Comparison of ENCODE assay signal across 20 cellular contexts in the genomic region with DNA sequence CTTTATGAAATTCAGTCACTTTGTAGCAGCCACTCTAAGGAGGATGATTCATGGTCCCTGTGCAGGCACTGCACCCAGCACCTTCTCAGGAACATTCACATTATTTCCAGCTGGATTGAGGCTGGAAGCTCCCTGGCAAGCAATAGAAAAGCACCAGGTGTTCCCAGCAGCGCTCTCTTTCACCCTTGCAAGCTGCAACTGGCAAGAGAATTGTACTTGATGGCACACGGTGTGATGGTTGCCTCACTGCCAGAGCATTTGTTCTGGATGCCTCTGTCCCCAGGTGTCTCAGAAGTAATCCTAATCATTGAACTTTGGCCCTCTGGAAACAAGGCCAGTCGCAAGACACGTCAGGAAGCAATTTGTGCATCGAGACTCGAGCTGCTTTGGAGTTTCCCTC. TPM values are rescaled to one million over a fixed set of nuclear protein-coding genes. Genes with fewer than 3 reads are reported as not detected.
DNase-seq lines count a peak whose midpoint lies in the region; ATAC-seq and TF ChIP-seq lines count a peak whose summit lies in the region.
"Had no signal": no experiment of that assay in that cellular context is flagged by ENCODE, and none has a peak within 500 bp of the region (broad histone marks: within the 10 kb centered on the region; RNA-seq: fewer than 3 reads in every experiment).

No MANE protein-coding gene starts in this region.

- H3K9ac ChIP-seq in colonic mucosa (ENCODE audit: low read depth in 2 of 2, low read length in 2 of 2) = peak overlapping the region in 1 of 2 donors; percentile 29

- intact Hi-C loops in Caco-2 (cut with micrococcal nuclease; ENCODE audit: unreplicated experiment) = loop anchor here (1.0 to 5.0 kb wide), 3 partner anchors 20 to 201 kb away; a partner anchor contains a TSS
- intact Hi-C loops in colonic mucosa (cut with DNase I) = no loop called here

- H3K4me1 Mint-ChIP-seq in Caco-2 (ENCODE audit: low read depth, unreplicated experiment) = peaks cover 45% of the 10 kb centered on the region
- H3K4me1 Mint-ChIP-seq: naive thymus-derived CD8-positive, alpha-beta T cell had no signal

- DNase-seq in Caco-2 (peak; percentile 59 to 71), NCI-H2171 (lab: John Stamatoyannopoulos, UW) (peak; percentile 10), colonic mucosa (peak; percentile 61), occipital lobe (lab: John Stamatoyannopoulos, UW) (peak; percentile 15), DMS153 (lab: John Stamatoyannopoulos, UW) (no peak)
- DNase-seq in activated naive CD4-positive, alpha-beta T cell treated with Interleukin-2 at 50 U/mL for 16 hours = no peak
- DNase-seq: activated CD4-positive, alpha-beta T cell treated with anti-CD3 and anti-CD28 coated beads, Interleukin-2, amount 10 ng/mL, durations not matched to agents 24 days and 14 days; activated CD8-positive, alpha-beta memory T cell treated with anti-CD3 and anti-CD28 coated beads, Interleukin-2, amount 10 ng/mL, durations not matched to agents 7 days and 5 days; cortex of kidney; naive thymus-derived CD8-positive, alpha-beta T cell; NCI-H1930; NCI-H526 treated with DMSO at 0.1 percent for 48 hours; ovary; sigmoid colon; SJCRH30; testis had no signal

- BruUV-seq in Caco-2 (replicated peaks; lab: Mats Ljungman, UMichigan) = no TSS peak

- peaks cover 18% of the 10 kb centered on the region for H3K36me3 Mint-ChIP-seq in Caco-2 (ENCODE audit: insufficient read depth, unreplicated experiment)

- no peaks in the 10 kb centered on the region for H3K9me3 Mint-ChIP-seq in Caco-2 (ENCODE audit: unreplicated experiment)

- POLR2A ChIA-PET in Caco-2 (lab: Charles Lee) = no interaction called here

- H3K4me1 ChIP-seq in Caco-2 = peaks cover 43% of the 10 kb centered on the region
- H3K4me1 ChIP-seq in colonic mucosa = no peaks in the 10 kb centered on the region
- H3K4me1 ChIP-seq: SJCRH30, testis had no signal

- H3K36me3 ChIP-seq in Caco-2 (ENCODE audit: control insufficient read depth, insufficient read depth, low read length) (no peaks in the 10 kb centered on the region), colonic mucosa (no peaks in the 10 kb centered on the region)
- H3K36me3 ChIP-seq: ovary, sigmoid colon, SJCRH30 had no signal

- H3K4me3 ChIP-seq in Caco-2 (ENCODE audit: low read depth, low read length) (no peak overlapping the region), colonic mucosa (no peak overlapping the region)
- H3K4me3 ChIP-seq: ovary, sigmoid colon, SJCRH30, testis had no signal

- H3K9me3 ChIP-seq in Caco-2 (peaks cover 3% of the 10 kb centered on the region; the same call in 1 of the 2 replicates), colonic mucosa (no peaks in the 10 kb centered on the region)
- H3K9me3 ChIP-seq: ovary, sigmoid colon, testis had no signal

- no peaks in the 10 kb centered on the region for H3K27me3 ChIP-seq in Caco-2 (replicated peaks; ENCODE audit: control insufficient read depth, insufficient read depth, low read length)
- no peaks in the 10 kb centered on the region for H3K27me3 ChIP-seq in colonic mucosa
- H3K27me3 ChIP-seq: ovary, sigmoid colon, SJCRH30, testis had no signal

- H3K27ac Mint-ChIP-seq in Caco-2 (ENCODE audit: unreplicated experiment) = peak overlapping the region; percentile 84
- H3K27ac Mint-ChIP-seq: activated CD4-positive, alpha-beta T cell treated with anti-CD3 and anti-CD28 coated beads, Interleukin-2, amount 10 ng/mL, durations not matched to agents 24 days and 14 days; activated CD8-positive, alpha-beta memory T cell treated with anti-CD3 and anti-CD28 coated beads, Interleukin-2, amount 10 ng/mL, durations not matched to agents 7 days and 5 days; memory B cell; naive thymus-derived CD8-positive, alpha-beta T cell had no signal

- H3K27me3 Mint-ChIP-seq in Caco-2 (ENCODE audit: insufficient read depth, unreplicated experiment) = no peaks in the 10 kb centered on the region
- H3K27me3 Mint-ChIP-seq: activated CD4-positive, alpha-beta T cell treated with anti-CD3 and anti-CD28 coated beads, Interleukin-2, amount 10 ng/mL, durations not matched to agents 24 days and 14 days; activated CD8-positive, alpha-beta memory T cell treated with anti-CD3 and anti-CD28 coated beads, Interleukin-2, amount 10 ng/mL, durations not matched to agents 7 days and 5 days; memory B cell; naive thymus-derived CD8-positive, alpha-beta T cell had no signal

- ATAC-seq in HG03175 (IDR thresholded peaks at IDR 0.05; ENCODE audit: unreplicated experiment) = no peak
- no peak for ATAC-seq in GM21526 (IDR thresholded peaks at IDR 0.05; ENCODE audit: low FRiP score, unreplicated experiment)
- ATAC-seq: activated CD8-positive, alpha-beta memory T cell treated with anti-CD3 and anti-CD28 coated beads, Interleukin-2, amount 10 ng/mL, durations not matched to agents 7 days and 5 days; naive thymus-derived CD8-positive, alpha-beta T cell had no signal

- no peak for TF ChIP-seq CTCF in Caco-2 (IDR thresholded peaks at IDR 0.05; ENCODE audit: insufficient read depth in 1 of 2, low read depth in 1 of 2, low read length in 1 of 2, severe bottlenecking in 1 of 2, unreplicated experiment in 1 of 2)
- no peak for TF ChIP-seq CTCF in colonic mucosa (IDR thresholded peaks at IDR 0.05)

- CTCF ChIA-PET in Caco-2 (lab: Charles Lee) = interaction anchor here (0.9 kb wide), 1 partner anchor 77 kb away, joined by 3 read pairs; no protein-coding TSS in a partner anchor

- H3K4me3 Mint-ChIP-seq in Caco-2 (ENCODE audit: unreplicated experiment) = peak overlapping the region; percentile 51
- H3K4me3 Mint-ChIP-seq: activated CD4-positive, alpha-beta T cell treated with anti-CD3 and anti-CD28 coated beads, Interleukin-2, amount 10 ng/mL, durations not matched to agents 24 days and 14 days; activated CD8-positive, alpha-beta memory T cell treated with anti-CD3 and anti-CD28 coated beads, Interleukin-2, amount 10 ng/mL, durations not matched to agents 7 days and 5 days; memory B cell; naive thymus-derived CD8-positive, alpha-beta T cell had no signal

- no peak overlapping the region for H3K27ac ChIP-seq in colonic mucosa
- H3K27ac ChIP-seq: C4-2B, ovary, SJCRH30, testis had no signal

RNA-seq across cellular contexts. Expression of a gene that starts 24.9 kb away (rescaled TPM):
- total RNA-seq in Caco-2 (2022) (80.8 and 100 TPM in 2 replicates), colonic mucosa (10 to 100 TPM; 42.5 to 46.9 TPM), occipital lobe (20.6 TPM)

Comparison
In these comparisons a context has a peak if more than half of its experiments do, and no peak if none do; other contexts are left out.
1. DNase-seq: peak in Caco-2 (2 of 2), NCI-H2171 (single experiment), colonic mucosa (single experiment) and occipital lobe (single experiment); none in DMS153 (single experiment) and activated naive CD4-positive, alpha-beta T cell treated with Interleukin-2 at 50 U/mL for 16 hours (single experiment).